8 cellular contexts compared by ENCODE assay signal in the genomic region with DNA sequence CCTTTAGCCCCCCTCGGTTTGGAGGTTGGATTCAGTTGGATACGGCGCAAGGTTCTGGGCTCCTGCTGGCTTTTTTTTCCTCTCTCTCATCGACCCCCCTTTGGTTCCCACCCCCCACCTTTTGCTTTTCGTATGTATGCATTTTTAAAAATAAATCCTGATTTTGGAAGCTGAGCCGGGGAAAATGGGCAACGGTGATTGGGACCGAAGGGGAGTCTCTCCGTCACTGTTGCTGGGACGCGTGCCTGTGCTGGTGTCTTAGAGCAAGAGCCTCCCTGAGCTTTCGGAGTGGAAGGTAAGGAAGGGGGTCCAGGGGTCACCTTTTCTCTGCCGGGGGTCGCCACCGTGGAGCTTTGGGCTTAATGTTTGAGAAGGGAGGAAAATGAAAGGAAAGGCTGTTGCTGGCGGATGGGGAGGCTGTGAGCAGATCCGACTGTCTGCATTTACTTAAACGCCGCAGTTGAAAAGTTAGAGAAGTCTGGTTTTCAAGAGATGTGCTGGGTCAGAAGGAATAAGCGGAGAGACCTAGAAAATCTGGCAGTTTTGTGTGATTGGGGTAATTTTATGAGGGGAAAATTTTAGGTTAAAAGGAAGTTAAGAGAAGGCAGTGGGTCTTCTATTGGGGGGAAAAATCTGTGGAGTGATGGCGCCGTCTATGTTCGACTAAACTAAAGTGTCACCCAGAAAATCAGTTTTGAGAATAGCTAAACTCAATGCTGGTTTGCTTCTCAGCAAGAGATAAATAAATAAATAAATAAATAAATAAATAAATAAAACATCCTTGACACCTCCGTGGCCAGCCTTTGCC. TPM values are rescaled to one million over a fixed set of nuclear protein-coding genes. Genes with fewer than 3 reads are reported as not detected.
A peak's percentile ranks its signal among the peaks of the same experiment; 100 is the strongest.
DNase-seq lines count a peak whose midpoint lies in the region; ATAC-seq and TF ChIP-seq lines count a peak whose summit lies in the region.

No MANE protein-coding gene starts in this region.

- no peak for ATAC-seq in stimulated activated naive B cell treated with anti-CD40 and anti-IgM and Interleukin-4, amounts not matched to agents 10 μg/mL and 1 μg/mL and 100 μg/mL, for 72 hours (replicated peaks)
- ATAC-seq in HG02610 (IDR thresholded peaks at IDR 0.05; ENCODE audit: unreplicated experiment): no peak

- peak; percentile 26 for DNase-seq in DMS53 treated with DMSO at 0.1 percent for 48 hours (lab: John Stamatoyannopoulos, UW; ENCODE audit: unreplicated experiment)
- peak; percentile 38 to 63 for DNase-seq in Kasumi-1 (lab: John Stamatoyannopoulos, UW)
- DNase-seq in astrocyte of the cerebellum (ENCODE audit: low read depth): no peak
- DNase-seq in immature natural killer cell: no peak
- no peak for DNase-seq in stimulated activated naive B cell treated with anti-CD40 and anti-IgM and Interleukin-4, amounts not matched to agents 10 μg/mL and 1 μg/mL and 100 μg/mL, for 72 hours
- no peak for DNase-seq in NK-92 (lab: John Stamatoyannopoulos, UW; ENCODE audit: unreplicated experiment)
- no peak for DNase-seq in SW480 (ENCODE audit: low spot score)

- peak overlapping the region; percentile 68 for H3K4me3 ChIP-seq in astrocyte of the cerebellum (ENCODE audit: low read depth, low read length)

- TF ChIP-seq CTCF in astrocyte of the cerebellum (IDR thresholded peaks at IDR 0.05; ENCODE audit: low read depth, low read length, missing control alignments): no peak

- H3K27ac Mint-ChIP-seq in immature natural killer cell: peak overlapping the region in 1 of 6 donors; percentile 19
- no peak overlapping the region for H3K27ac Mint-ChIP-seq in stimulated activated naive B cell treated with anti-CD40 and anti-IgM and Interleukin-4, amounts not matched to agents 10 μg/mL and 1 μg/mL and 100 μg/mL, for 72 hours

- peaks cover 0 to 4% (median 3%) of the 10 kb centered on the region in 3 donors for H3K36me3 Mint-ChIP-seq in immature natural killer cell
- H3K36me3 Mint-ChIP-seq in stimulated activated naive B cell treated with anti-CD40 and anti-IgM and Interleukin-4, amounts not matched to agents 10 μg/mL and 1 μg/mL and 100 μg/mL, for 72 hours: no peaks in the 10 kb centered on the region

- peak overlapping the region; percentile 66 to 88 (median 81) for H3K4me3 Mint-ChIP-seq in immature natural killer cell
- H3K4me3 Mint-ChIP-seq in stimulated activated naive B cell treated with anti-CD40 and anti-IgM and Interleukin-4, amounts not matched to agents 10 μg/mL and 1 μg/mL and 100 μg/mL, for 72 hours: peak overlapping the region; percentile 81

- in situ Hi-C loops in astrocyte of the cerebellum (cut with HindIII; ENCODE audit: low sequenced_read_pairs): no loop called here

- peaks cover 4 to 25% (median 14%) of the 10 kb centered on the region in 6 donors for H3K9me3 Mint-ChIP-seq in immature natural killer cell
- no peaks in the 10 kb centered on the region for H3K9me3 Mint-ChIP-seq in stimulated activated naive B cell treated with anti-CD40 and anti-IgM and Interleukin-4, amounts not matched to agents 10 μg/mL and 1 μg/mL and 100 μg/mL, for 72 hours

- H3K4me1 Mint-ChIP-seq in immature natural killer cell: peaks cover 18 to 35% of the 10 kb centered on the region in 2 donors
- H3K4me1 Mint-ChIP-seq in stimulated activated naive B cell treated with anti-CD40 and anti-IgM and Interleukin-4, amounts not matched to agents 10 μg/mL and 1 μg/mL and 100 μg/mL, for 72 hours: peaks cover 15 to 37% of the 10 kb centered on the region in 2 donors

- peaks cover 6 to 16% (median 14%) of the 10 kb centered on the region in 3 donors for H3K27me3 Mint-ChIP-seq in immature natural killer cell (ENCODE audit: low read depth in 3 of 3)
- peaks cover 54 to 63% of the 10 kb centered on the region in 2 donors for H3K27me3 Mint-ChIP-seq in stimulated activated naive B cell treated with anti-CD40 and anti-IgM and Interleukin-4, amounts not matched to agents 10 μg/mL and 1 μg/mL and 100 μg/mL, for 72 hours

RNA-seq across cellular contexts. Expression of a gene that starts 0.8 kb away (rescaled TPM):
- not detected for polyA plus RNA-seq in immature natural killer cell

Comparison
In these comparisons a context has a peak if more than half of its experiments do, and no peak if none do; other contexts are left out.
1. DNase-seq: peak in DMS53 treated with DMSO at 0.1 percent for 48 hours (single experiment) and Kasumi-1 (2 of 2); none in astrocyte of the cerebellum (single experiment), immature natural killer cell (0 of 3), stimulated activated naive B cell treated with anti-CD40 and anti-IgM and Interleukin-4, amounts not matched to agents 10 μg/mL and 1 μg/mL and 100 μg/mL, for 72 hours (single experiment), NK-92 (single experiment) and SW480 (single experiment).